ENCODE assay signal across 8 cellular contexts in genomic region chr21:37074546-37074945, GRCh38.
A peak's percentile ranks its signal among the peaks of the same experiment; 100 is the strongest.
DNase-seq lines count a peak whose midpoint lies in the region; ATAC-seq and TF ChIP-seq lines count a peak whose summit lies in the region.

No MANE protein-coding gene starts in this region.

- no peaks in the 10 kb centered on the region for H3K36me3 ChIP-seq in brain microvascular endothelial cell (replicated peaks)
- H3K36me3 ChIP-seq in muscle layer of duodenum (ENCODE audit: control insufficient read depth in 1 of 2, insufficient read depth in 2 of 2, low read length in 2 of 2), result peaks cover 0 to 9% of the 10 kb centered on the region in 2 donors

- in situ Hi-C loops in brain microvascular endothelial cell (cut with HindIII; ENCODE audit: low pct_ligation_motif_present, low sequenced_read_pairs), result no loop called here

- no peak for ATAC-seq in GM19463 (IDR thresholded peaks at IDR 0.05; ENCODE audit: unreplicated experiment)

- H3K4me1 ChIP-seq in muscle layer of duodenum (ENCODE audit: control insufficient read depth in 1 of 2, insufficient read depth in 2 of 2, low read length in 2 of 2), result peaks cover 16 to 29% of the 10 kb centered on the region in 2 donors

- DNase-seq in AG10803 (ENCODE audit: low read depth) (no peak), HL-60 (ENCODE audit: low read depth in 1 of 2, low spot score in 1 of 2) (no peak), brain microvascular endothelial cell (no peak), DMS53 (lab: John Stamatoyannopoulos, UW) (no peak), NCI-H2196 treated with DMSO at 0.1 percent for 48 hours (lab: John Stamatoyannopoulos, UW; ENCODE audit: unreplicated experiment) (no peak), kidney glomerular epithelial cell (lab: John Stamatoyannopoulos, UW) (no peak)

- H3K27me3 ChIP-seq in HL-60 (ENCODE audit: insufficient read depth, poor library complexity, severe bottlenecking) (no peaks in the 10 kb centered on the region), brain microvascular endothelial cell (replicated peaks) (no peaks in the 10 kb centered on the region), muscle layer of duodenum (ENCODE audit: low read depth, low read length) (no peaks in the 10 kb centered on the region)

- TF ChIP-seq CTCF in AG10803 (conservative IDR thresholded peaks at IDR 0.05; ENCODE audit: low read length), result no peak
- no peak for TF ChIP-seq CTCF in HL-60 (IDR thresholded peaks at IDR 0.05; ENCODE audit: insufficient read depth, low read length)
- TF ChIP-seq CTCF in brain microvascular endothelial cell (IDR thresholded peaks at IDR 0.05; ENCODE audit: low read depth, low read length, missing control alignments), result no peak

- H3K27ac ChIP-seq in HL-60 (replicated peaks) (peak overlapping the region; percentile 85), brain microvascular endothelial cell (no peak overlapping the region), muscle layer of duodenum (ENCODE audit: low read length) (no peak overlapping the region)

- no peaks in the 10 kb centered on the region for H3K9me3 ChIP-seq in muscle layer of duodenum (ENCODE audit: control insufficient read depth in 1 of 2, low read length in 2 of 2)

- H3K4me3 ChIP-seq in AG10803 (ENCODE audit: low read length) (peak overlapping the region; percentile 89), HL-60 (replicated peaks; ENCODE audit: insufficient read depth, low read length) (peak overlapping the region; percentile 72), brain microvascular endothelial cell (ENCODE audit: low read depth, low read length) (peak overlapping the region; percentile 93), muscle layer of duodenum (ENCODE audit: low read depth in 1 of 2, low read length in 2 of 2) (peak overlapping the region; percentile 86 to 95)
